In the genomic region with DNA sequence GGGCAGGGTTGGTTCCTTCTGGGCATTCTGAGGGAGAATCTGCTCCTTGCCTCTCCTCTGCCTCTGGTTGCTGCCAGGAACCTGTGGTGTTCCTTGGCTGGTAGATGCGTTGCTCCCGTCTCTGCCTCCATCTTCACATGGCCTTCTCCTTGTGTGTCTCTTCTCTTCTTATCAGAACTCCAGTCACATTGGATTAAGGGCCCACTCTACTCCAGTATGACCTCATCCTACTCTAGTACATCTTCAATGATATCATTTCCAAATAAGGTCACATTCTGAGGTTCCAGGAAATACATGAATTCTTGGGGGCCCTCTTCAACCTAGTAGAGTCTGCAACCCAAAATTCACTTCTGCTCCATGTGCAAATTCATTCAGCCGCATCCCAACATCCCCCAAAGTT, we compare ENCODE assay signal across 35 cellular contexts. TPM values are rescaled to one million over a fixed set of nuclear protein-coding genes. Genes with fewer than 3 reads are reported as not detected.
"Had no signal": no experiment of that assay in that cellular context is flagged by ENCODE, and none has a peak within 500 bp of the region (broad histone marks: within the 10 kb centered on the region; RNA-seq: fewer than 3 reads in every experiment).

No MANE protein-coding gene starts in this region.

- ATAC-seq: activated CD8-positive, alpha-beta T cell treated with anti-CD3 and anti-CD28 coated beads for 36 hours; activated naive CD4-positive, alpha-beta T cell treated with anti-CD3 and anti-CD28 coated beads, Interleukin-2, amount 50 U/mL, for 72 hours had no signal

- H3K27me3 ChIP-seq: ascending aorta, cardiac muscle cell had no signal

- H3K36me3 ChIP-seq: adrenal gland, ascending aorta, cardiac muscle cell had no signal

- DNase-seq: activated B cell treated with CpG ODN at 0.5 μM for 24 hours; activated CD4-positive, alpha-beta memory T cell treated with anti-CD3 and anti-CD28 coated beads for 36 hours; activated CD4-positive, alpha-beta T cell treated with anti-CD3 and anti-CD28 coated beads for 4 hours; activated CD4-positive, alpha-beta T cell treated with anti-CD3 and anti-CD28 coated beads, Interleukin-2, amount 10 ng/mL, durations not matched to agents 24 days and 14 days; activated CD4-positive, alpha-beta T cell treated with anti-CD3 and anti-CD28 coated beads, Interleukin-2, amount 50 U/mL, for 1 hour; activated CD4-positive, alpha-beta T cell treated with anti-CD3 and anti-CD28 coated beads, Interleukin-2, amount 50 U/mL, for 4 hours; activated CD4-positive, CD25-positive, alpha-beta regulatory T cell treated with anti-CD3 and anti-CD28 coated beads, Interleukin-2, amount 50 U/mL, for 72 hours; activated CD8-positive, alpha-beta memory T cell treated with anti-CD3 and anti-CD28 coated beads, Interleukin-2, amount 50 U/mL, for 4 hours; activated CD8-positive, alpha-beta T cell treated with anti-CD3 and anti-CD28 coated beads for 36 hours; activated effector memory CD4-positive, alpha-beta T cell treated with anti-CD3 and anti-CD28 coated beads, Interleukin-2, amount 50 U/mL, for 16 hours; activated gamma-delta T cell treated with Interleukin-2 at 50 U/mL for 16 hours; activated naive CD4-positive, alpha-beta T cell; activated naive CD4-positive, alpha-beta T cell treated with anti-CD3 and anti-CD28 coated beads for 36 hours; activated naive CD4-positive, alpha-beta T cell treated with anti-CD3 and anti-CD28 coated beads, Interleukin-2, amount 50 U/mL, for 16 hours; activated naive CD8-positive, alpha-beta T cell treated with anti-CD3 and anti-CD28 coated beads for 36 hours; activated T-cell treated with anti-CD3 and anti-CD28 coated beads for 4 hours; activated T-cell treated with anti-CD3 and anti-CD28 coated beads, Interleukin-2, amount 50 U/mL, for 1 hour; activated T-cell treated with anti-CD3 and anti-CD28 coated beads, Interleukin-2, amount 50 U/mL, for 48 hours; adrenal gland; amygdala; anterior cingulate cortex; caudate nucleus; cerebellar nuclear complex; T-helper 1 cell; T-helper 2 cell; T-helper 9 cell had no signal

- H3K4me3 ChIP-seq: adrenal gland, ascending aorta, cardiac muscle cell had no signal

- H3K4me1 ChIP-seq: adrenal gland, ascending aorta had no signal

- H3K9me3 ChIP-seq: adrenal gland, ascending aorta had no signal

- FAIRE-seq: bronchial epithelial cell, TTC549 had no signal

- H3K27ac ChIP-seq: adrenal gland, ascending aorta, cardiac muscle cell, VCaP had no signal

RNA-seq across cellular contexts. Expression of gene HTR3B, which starts 33.3 kb away (rescaled TPM):
- total RNA-seq: activated CD4-positive, alpha-beta memory T cell treated with anti-CD3 and anti-CD28 coated beads for 36 hours; activated CD4-positive, alpha-beta T cell treated with anti-CD3 and anti-CD28 coated beads, Interleukin-2, amount 10 ng/mL, durations not matched to agents 24 days and 14 days; activated CD8-positive, alpha-beta memory T cell treated with anti-CD3 and anti-CD28 coated beads for 36 hours; activated CD8-positive, alpha-beta T cell treated with anti-CD3 and anti-CD28 coated beads for 36 hours; activated naive CD4-positive, alpha-beta T cell treated with anti-CD3 and anti-CD28 coated beads for 36 hours; activated naive CD4-positive, alpha-beta T cell treated with anti-CD3 and anti-CD28 coated beads, Interleukin-2, amount 50 U/mL, for 72 hours; activated naive CD8-positive, alpha-beta T cell treated with anti-CD3 and anti-CD28 coated beads for 36 hours; activated T-helper 2 cell treated with anti-CD3 and anti-CD28 coated beads, Interferon-gamma antibody, Interleukin-2, Interleukin-4, amounts not matched to agents 10 μg/mL and 5 μg/mL and 100 μg/mL, durations not matched to agents 14 hours and 24 hours and 36 hours; adrenal gland; ascending aorta; bronchial epithelial cell; cardiac muscle cell; chondrocyte had no signal
- polyA plus RNA-seq: adrenal gland, cardiac muscle cell had no signal

RNA-seq across cellular contexts. Expression of gene HTR3A, which starts 37.0 kb away (rescaled TPM):
- total RNA-seq: activated CD4-positive, alpha-beta memory T cell treated with anti-CD3 and anti-CD28 coated beads for 36 hours; activated CD4-positive, alpha-beta T cell treated with anti-CD3 and anti-CD28 coated beads, Interleukin-2, amount 10 ng/mL, durations not matched to agents 24 days and 14 days; activated CD8-positive, alpha-beta memory T cell treated with anti-CD3 and anti-CD28 coated beads for 36 hours; activated CD8-positive, alpha-beta T cell treated with anti-CD3 and anti-CD28 coated beads for 36 hours; activated naive CD4-positive, alpha-beta T cell treated with anti-CD3 and anti-CD28 coated beads for 36 hours; activated naive CD4-positive, alpha-beta T cell treated with anti-CD3 and anti-CD28 coated beads, Interleukin-2, amount 50 U/mL, for 72 hours; activated naive CD8-positive, alpha-beta T cell treated with anti-CD3 and anti-CD28 coated beads for 36 hours; activated T-helper 2 cell treated with anti-CD3 and anti-CD28 coated beads, Interferon-gamma antibody, Interleukin-2, Interleukin-4, amounts not matched to agents 10 μg/mL and 5 μg/mL and 100 μg/mL, durations not matched to agents 14 hours and 24 hours and 36 hours; ascending aorta; bronchial epithelial cell; chondrocyte had no signal
- polyA plus RNA-seq: cardiac muscle cell had no signal
